ENCODE assay signal across 20 cellular contexts in genomic region chr6:40721252-40721936, GRCh38.
A peak's percentile ranks its signal among the peaks of the same experiment; 100 is the strongest.
DNase-seq lines count a peak whose midpoint lies in the region; TF ChIP-seq lines count a peak whose summit lies in the region.
"Had no signal": no experiment of that assay in that cellular context is flagged by ENCODE, and none has a peak within 500 bp of the region (broad histone marks: within the 10 kb centered on the region; RNA-seq: fewer than 3 reads in every experiment).

No MANE protein-coding gene starts in this region.

- no peak overlapping the region for H3K14ac ChIP-seq in H9 (ENCODE audit: insufficient read depth, low read length)

- H3K9me3 Mint-ChIP-seq in neural crest cell (no peaks in the 10 kb centered on the region), H9 (no peaks in the 10 kb centered on the region)
- H3K9me3 Mint-ChIP-seq: activated naive CD8-positive, alpha-beta T cell treated with anti-CD3 and anti-CD28 coated beads, Interleukin-2, amount 50 U/mL, for 24 hours; natural killer cell treated with Interleukin-12 subunit alpha and Interleukin-12 subunit beta and Interleukin-15 and Interleukin-18, amount 100 ng/mL, for 72 hours had no signal

- H2BK5ac ChIP-seq in H9 (ENCODE audit: insufficient read length, low read length) = no peak overlapping the region

- no peaks in the 10 kb centered on the region for H4K20me1 ChIP-seq in H9 (ENCODE audit: control insufficient read depth, insufficient read depth, insufficient read length)

- H3K27me3 ChIP-seq in dorsolateral prefrontal cortex (no peaks in the 10 kb centered on the region), H9 (ENCODE audit: insufficient read depth, low read length) (no peaks in the 10 kb centered on the region), testis (no peaks in the 10 kb centered on the region)
- H3K27me3 ChIP-seq: MG63, Peyer's patch had no signal

- peak overlapping the region in 44 of 59 donors; percentile 0 to 84 (median 58) for H3K27ac ChIP-seq in dorsolateral prefrontal cortex
- H3K27ac ChIP-seq in H9 (ENCODE audit: insufficient read length, low read depth, low read length) = no peak overlapping the region
- no peak overlapping the region for H3K27ac ChIP-seq in testis
- H3K27ac ChIP-seq: prostate gland had no signal

- H3K4ac ChIP-seq in H9 (ENCODE audit: low read depth, low read length) = no peak overlapping the region

- H2AK5ac ChIP-seq in H9 (ENCODE audit: insufficient read length, low read length) = no peak overlapping the region

- no peaks in the 10 kb centered on the region for H3K9me3 ChIP-seq in H9 (ENCODE audit: control insufficient read depth, low read depth, low read length)
- H3K9me3 ChIP-seq in testis = no peaks in the 10 kb centered on the region
- H3K9me3 ChIP-seq: MG63, Peyer's patch, prostate gland had no signal

- H3K4me1 ChIP-seq in H9 (ENCODE audit: insufficient read depth, low read length) (peaks cover 5% of the 10 kb centered on the region; the same call in 1 of the 2 replicates), testis (no peaks in the 10 kb centered on the region)
- H3K4me1 ChIP-seq: prostate gland had no signal

- no peak overlapping the region for H2BK12ac ChIP-seq in H9 (ENCODE audit: insufficient read length, low read depth, low read length)

- TF ChIP-seq POLR2A in testis (IDR thresholded peaks at IDR 0.05) = no peak

- H3K36me3 Mint-ChIP-seq in neural crest cell (ENCODE audit: low read depth) = no peaks in the 10 kb centered on the region
- H3K36me3 Mint-ChIP-seq in H9 (ENCODE audit: insufficient read depth in 1 of 3, low read depth in 3 of 3) = no peaks in the 10 kb centered on the region
- H3K36me3 Mint-ChIP-seq: natural killer cell treated with Interleukin-12 subunit alpha and Interleukin-12 subunit beta and Interleukin-15 and Interleukin-18, amount 100 ng/mL, for 72 hours had no signal

- H3K36me3 ChIP-seq in testis (ENCODE audit: low read depth, missing control alignments) = no peaks in the 10 kb centered on the region
- H3K36me3 ChIP-seq: MG63, Peyer's patch, prostate gland had no signal

- H3K79me1 ChIP-seq in H9 (ENCODE audit: insufficient read depth, low read depth, low read length, poor library complexity, severe bottlenecking) = no peaks in the 10 kb centered on the region

- TF ChIP-seq CTCF in dorsolateral prefrontal cortex (IDR thresholded peaks at IDR 0.05 in 54 of 56, conservative IDR thresholded peaks at IDR 0.05 in 2 of 56; ENCODE audit: low read depth in 1 of 56, partially characterized antibody in 56 of 56) (no peak), neural crest cell (conservative IDR thresholded peaks at IDR 0.05) (no peak), H9 (conservative IDR thresholded peaks at IDR 0.05) (no peak), testis (IDR thresholded peaks at IDR 0.05) (no peak)

- WGBS in H9 (ENCODE audit: extremely low coverage, insufficient read length, low lambda C conversion rate) = no CpG with 5 or more reads among the region's 7 CpGs
- WGBS in testis, 2 donors = 93 to 94% methylated on average over 7 of the region's 7 CpGs

- no peaks in the 10 kb centered on the region; the same call in 1 of the 2 replicates for H3K79me2 ChIP-seq in H9 (ENCODE audit: insufficient read depth, low read length)

- no peak overlapping the region for H3K18ac ChIP-seq in H9 (ENCODE audit: insufficient read length, low read depth, low read length)

- H3K9ac ChIP-seq in H9 (ENCODE audit: extremely low read depth, insufficient read length, low read length) = no peak overlapping the region

- H3K23me2 ChIP-seq in H9 (ENCODE audit: insufficient read length, low read depth, low read length, poor library complexity, severe bottlenecking) = no peaks in the 10 kb centered on the region

- no peak overlapping the region for H2BK20ac ChIP-seq in H9 (ENCODE audit: low read depth, low read length, poor library complexity, severe bottlenecking)

- no peak overlapping the region for H2AFZ ChIP-seq in H9 (ENCODE audit: low read length)

- no peak overlapping the region for H3T11ph ChIP-seq in H9 (ENCODE audit: low read length)

- H3K56ac ChIP-seq in H9 (ENCODE audit: insufficient read length, low read depth, low read length) = no peak overlapping the region

- H3K4me3 ChIP-seq in dorsolateral prefrontal cortex (no peak overlapping the region), testis (no peak overlapping the region)
- H3K4me3 ChIP-seq: MG63, Peyer's patch, prostate gland had no signal

- H3K4me2 ChIP-seq in H9 (ENCODE audit: insufficient read depth, insufficient read length, low read length) = no peak overlapping the region

- H4K5ac ChIP-seq in H9 (ENCODE audit: insufficient read length, low read depth, low read length) = no peak overlapping the region

- H3K4me1 Mint-ChIP-seq in neural crest cell (peaks cover 57% of the 10 kb centered on the region), H9 (peaks cover 32 to 33% of the 10 kb centered on the region in 2 experiments)

- H3K27me3 Mint-ChIP-seq in neural crest cell (ENCODE audit: low read depth) (no peaks in the 10 kb centered on the region), H9 (ENCODE audit: low read depth) (no peaks in the 10 kb centered on the region; the same call in 1 of the 2 replicates)
- H3K27me3 Mint-ChIP-seq: activated naive CD8-positive, alpha-beta T cell treated with anti-CD3 and anti-CD28 coated beads, Interleukin-2, amount 50 U/mL, for 24 hours; B cell had no signal

- H2BK15ac ChIP-seq in H9 (ENCODE audit: low read depth, low read length) = no peak overlapping the region

- H3K4me3 Mint-ChIP-seq in neural crest cell = peak overlapping the region; percentile 57
- H3K4me3 Mint-ChIP-seq in H9 = no peak overlapping the region
- H3K4me3 Mint-ChIP-seq: activated naive CD8-positive, alpha-beta T cell treated with anti-CD3 and anti-CD28 coated beads, Interleukin-2, amount 50 U/mL, for 24 hours; B cell; natural killer cell treated with Interleukin-12 subunit alpha and Interleukin-12 subunit beta and Interleukin-15 and Interleukin-18, amount 100 ng/mL, for 72 hours had no signal

- no peak overlapping the region for H3K23ac ChIP-seq in H9 (ENCODE audit: insufficient read length, low read depth, low read length)

- intact Hi-C loops in dorsolateral prefrontal cortex (cut with DNase I) = no loop called here
- intact Hi-C loops in testis (cut with DNase I; ENCODE audit: low total_unique reads) = no loop called here

- H3K27ac Mint-ChIP-seq in neural crest cell (ENCODE audit: unreplicated experiment) (peak overlapping the region; percentile 10), H9 (no peak overlapping the region)
- H3K27ac Mint-ChIP-seq: activated naive CD8-positive, alpha-beta T cell treated with anti-CD3 and anti-CD28 coated beads, Interleukin-2, amount 50 U/mL, for 24 hours; B cell; natural killer cell treated with Interleukin-12 subunit alpha and Interleukin-12 subunit beta and Interleukin-15 and Interleukin-18, amount 100 ng/mL, for 72 hours had no signal

- no peak overlapping the region for H4K8ac ChIP-seq in H9 (replicated peaks; ENCODE audit: insufficient read length, low read depth, low read length)

- no peak overlapping the region for H4K91ac ChIP-seq in H9 (ENCODE audit: insufficient read length, low read depth, low read length)

- H2BK120ac ChIP-seq in H9 (ENCODE audit: low read depth, low read length, poor library complexity, severe bottlenecking) = no peak overlapping the region

- peak; percentile 85 for DNase-seq in DMS79 treated with DMSO at 0.1 percent for 48 hours (lab: John Stamatoyannopoulos, UW)
- peak; percentile 75 for DNase-seq in NCI-H2171 treated with DMSO at 0.1 percent for 48 hours (lab: John Stamatoyannopoulos, UW)
- DNase-seq in dorsolateral prefrontal cortex = peak in 1 of 10 donors; percentile 15
- peak; percentile 48 for DNase-seq in neural crest cell (ENCODE audit: low read depth, low spot score)
- DNase-seq in H9 = no peak
- DNase-seq in testis = no peak
- no peak for DNase-seq in SIG-M5 treated with dmso at 0.1 percent for 504 hours (lab: John Stamatoyannopoulos, UW; ENCODE audit: unreplicated experiment)
- DNase-seq: activated naive CD8-positive, alpha-beta T cell treated with anti-CD3 and anti-CD28 coated beads, Interleukin-2, amount 50 U/mL, for 24 hours; caudate nucleus; GF-D8; MG63; NCI-H187 treated with DMSO at 0.1 percent for 48 hours; NCI-H774; Peyer's patch; stimulated activated CD4-positive, alpha-beta T cell treated with anti-CD3 and anti-CD28 coated beads, Interleukin-4, amount 100 ng/mL, for 4 hours; substantia nigra; T1000 had no signal

Comparison
In these comparisons a context has a peak if more than half of its experiments do, and no peak if none do; other contexts are left out.
1. DNase-seq: peak in DMS79 treated with DMSO at 0.1 percent for 48 hours (single experiment), NCI-H2171 treated with DMSO at 0.1 percent for 48 hours (single experiment) and neural crest cell (single experiment); none in H9 (single experiment), testis (single experiment) and SIG-M5 treated with dmso at 0.1 percent for 504 hours (single experiment).
2. H3K27ac ChIP-seq: peak in dorsolateral prefrontal cortex (44 of 59); none in H9 (single experiment) and testis (0 of 2).